ENCODE assay signal across 15 cellular contexts in genomic region chr7:47787249-47788069, GRCh38.
DNase-seq lines count a peak whose midpoint lies in the region; ATAC-seq and TF ChIP-seq lines count a peak whose summit lies in the region.
"Had no signal": no experiment of that assay in that cellular context is flagged by ENCODE, and none has a peak within 500 bp of the region (broad histone marks: within the 10 kb centered on the region; RNA-seq: fewer than 3 reads in every experiment).

No MANE protein-coding gene starts in this region.

- no peaks in the 10 kb centered on the region for H3K9me3 Mint-ChIP-seq in Calu3 (ENCODE audit: low read depth, unreplicated experiment)
- H3K9me3 Mint-ChIP-seq in progenitor cell of endocrine pancreas (ENCODE audit: low read depth) = no peaks in the 10 kb centered on the region
- H3K9me3 Mint-ChIP-seq: natural killer cell had no signal

- peak overlapping the region; percentile 61 for H3K9ac ChIP-seq in SK-N-SH

- no peaks in the 10 kb centered on the region for H4K20me1 ChIP-seq in SK-N-SH (ENCODE audit: insufficient read depth)

- H3K9me3 ChIP-seq in SK-N-SH = no peaks in the 10 kb centered on the region
- H3K9me3 ChIP-seq: thyroid gland had no signal

- H3K27ac Mint-ChIP-seq in Calu3 (ENCODE audit: unreplicated experiment) = peak overlapping the region; percentile 87
- H3K27ac Mint-ChIP-seq in progenitor cell of endocrine pancreas = peak overlapping the region; percentile 80
- H3K27ac Mint-ChIP-seq: natural killer cell had no signal

- peak overlapping the region; percentile 35; the same call in 1 of the 2 replicates for H2AFZ ChIP-seq in SK-N-SH (ENCODE audit: low read depth)

- no peak for TF ChIP-seq RAD21 in SK-N-SH (IDR thresholded peaks at IDR 0.05; ENCODE audit: low read length)

- peak overlapping the region; percentile 89 to 99 for H3K27ac ChIP-seq in SK-N-SH (ENCODE audit: low read depth in 2 of 2, low read length in 1 of 2)

- H3K4me1 Mint-ChIP-seq in Calu3 (ENCODE audit: low read depth, unreplicated experiment) = peaks cover 71% of the 10 kb centered on the region
- H3K4me1 Mint-ChIP-seq in progenitor cell of endocrine pancreas (ENCODE audit: low read depth) = peaks cover 23% of the 10 kb centered on the region
- H3K4me1 Mint-ChIP-seq: natural killer cell had no signal

- H3K4me3 Mint-ChIP-seq in Calu3 (ENCODE audit: low read depth, unreplicated experiment) (peak overlapping the region; percentile 34), progenitor cell of endocrine pancreas (ENCODE audit: low read depth) (no peak overlapping the region)
- H3K4me3 Mint-ChIP-seq: natural killer cell had no signal

- BruUV-seq in Calu3 (replicated peaks; lab: Mats Ljungman, UMichigan) = no TSS peak

- H3K27me3 ChIP-seq in SK-N-SH (ENCODE audit: insufficient read depth) = no peaks in the 10 kb centered on the region
- H3K27me3 ChIP-seq: thyroid gland had no signal

- no peak for TF ChIP-seq EP300 in SK-N-SH (IDR thresholded peaks at IDR 0.05; ENCODE audit: borderline replicate concordance in 1 of 2, low read depth in 1 of 2, low read length in 1 of 2)

- H3K79me2 ChIP-seq in SK-N-SH (ENCODE audit: insufficient read depth) = no peaks in the 10 kb centered on the region

- peaks cover 14 to 44% of the 10 kb centered on the region in 2 experiments for H3K4me1 ChIP-seq in SK-N-SH (ENCODE audit: control insufficient read depth in 1 of 2, insufficient read depth in 2 of 2, low read depth in 1 of 2, low read length in 1 of 2)

- intact Hi-C loops in Calu3 (cut with micrococcal nuclease; ENCODE audit: unreplicated experiment) = loop anchor here (1.0 to 5.0 kb wide), 5 partner anchors 31 to 205 kb away; partner anchors contain the start of gene TNS3

- peaks cover 35% of the 10 kb centered on the region for H3K36me3 Mint-ChIP-seq in Calu3 (ENCODE audit: insufficient read depth, unreplicated experiment)
- H3K36me3 Mint-ChIP-seq in progenitor cell of endocrine pancreas (ENCODE audit: insufficient read depth) = no peaks in the 10 kb centered on the region
- H3K36me3 Mint-ChIP-seq: natural killer cell had no signal

- H3K4me2 ChIP-seq in SK-N-SH = peak overlapping the region; percentile 48

- no peaks in the 10 kb centered on the region for H3K9me2 ChIP-seq in SK-N-SH

- CTCF ChIA-PET in Calu3 (lab: Charles Lee) = interaction anchor here (0.6 to 1.8 kb wide), 14 partner anchors 9 to 521 kb away, joined by 3 to 9 read pairs (median 4); no protein-coding TSS in a partner anchor
- CTCF ChIA-PET in SK-N-SH (lab: Yijun Ruan, JAX) = interaction anchor here (1.0 to 1.2 kb wide), 3 partner anchors 19 to 32 kb away, joined by 3 to 7 read pairs (median 3); no protein-coding TSS in a partner anchor

- no peak for ATAC-seq in GM21515 (IDR thresholded peaks at IDR 0.05; ENCODE audit: unreplicated experiment)
- ATAC-seq: natural killer cell had no signal

- POLR2A ChIA-PET in SK-N-SH (lab: Yijun Ruan, JAX) = no interaction called here

- DNase-seq in Calu3 = no peak
- DNase-seq in SK-N-SH = no peak
- DNase-seq in fibroblast of villous mesenchyme (ENCODE audit: low read depth) = peak; percentile 53
- DNase-seq in progenitor cell of endocrine pancreas (ENCODE audit: low spot score, unreplicated experiment) = no peak
- no peak for DNase-seq in amygdala (lab: John Stamatoyannopoulos, UW)
- no peak for DNase-seq in C1 segment of cervical spinal cord (lab: John Stamatoyannopoulos, UW)
- no peak for DNase-seq in stimulated activated CD4-positive, alpha-beta T cell treated with anti-CD3 and anti-CD28 coated beads, Interleukin-2, amount 100 ng/mL, for 24 hours
- DNase-seq: activated CD4-positive, alpha-beta T cell treated with anti-CD3 and anti-CD28 coated beads, Interleukin-2, amount 50 U/mL, for 1 hour; effector memory CD4-positive, alpha-beta T cell; glutamatergic neuron; natural killer cell; NCI-H1417 treated with DMSO at 0.1 percent for 48 hours; NCI-H510A treated with DMSO at 0.1 percent for 48 hours had no signal

- TF ChIP-seq CTCF in Calu3 (IDR thresholded peaks at IDR 0.05; ENCODE audit: unreplicated experiment) (no peak), SK-N-SH (IDR thresholded peaks at IDR 0.05) (no peak), fibroblast of villous mesenchyme (IDR thresholded peaks at IDR 0.05; ENCODE audit: insufficient read depth, low read depth, low read length) (no peak), progenitor cell of endocrine pancreas (IDR thresholded peaks at IDR 0.05; ENCODE audit: unreplicated experiment) (no peak)

- WGBS in SK-N-SH (ENCODE audit: low lambda C conversion rate) = 82% methylated on average over 9 of the region's 9 CpGs

- peaks cover 47% of the 10 kb centered on the region for H3F3A ChIP-seq in SK-N-SH (replicated peaks; ENCODE audit: insufficient read depth)

- no peak overlapping the region for H3K4me3 ChIP-seq in SK-N-SH (ENCODE audit: low read depth in 2 of 2, low read length in 1 of 2)
- H3K4me3 ChIP-seq in fibroblast of villous mesenchyme (ENCODE audit: low read depth, low read length) = no peak overlapping the region
- H3K4me3 ChIP-seq: thyroid gland had no signal

- no peaks in the 10 kb centered on the region for H3K36me3 ChIP-seq in SK-N-SH (replicated peaks in 1 of 2; ENCODE audit: control insufficient read depth in 1 of 2, insufficient read depth in 2 of 2, low read length in 1 of 2)
- H3K36me3 ChIP-seq: thyroid gland had no signal

- H3K27me3 Mint-ChIP-seq in Calu3 (ENCODE audit: unreplicated experiment) (no peaks in the 10 kb centered on the region), progenitor cell of endocrine pancreas (no peaks in the 10 kb centered on the region)

TF ChIP-seq in SK-N-SH, 30 proteins besides CTCF, POLR2A, EP300 and RAD21:
- TF ChIP-seq USF2 (IDR thresholded peaks at IDR 0.05; ENCODE audit: borderline replicate concordance, low read depth, low read length) (no peak), TAF1 (IDR thresholded peaks at IDR 0.05; ENCODE audit: borderline replicate concordance, low read depth, low read length) (no peak), TCF12 (IDR thresholded peaks at IDR 0.05) (no peak), EZH2phosphoT487 (IDR thresholded peaks at IDR 0.05; ENCODE audit: borderline replicate concordance, low read depth) (no peak)
